ENCODE assay signal across 16 cellular contexts in genomic region chr10:23063387-23064287, GRCh38. TPM values are rescaled to one million over a fixed set of nuclear protein-coding genes. Genes with fewer than 3 reads are reported as not detected.
A peak's percentile ranks its signal among the peaks of the same experiment; 100 is the strongest.
DNase-seq lines count a peak whose midpoint lies in the region; ATAC-seq and TF ChIP-seq lines count a peak whose summit lies in the region.
"Had no signal": no experiment of that assay in that cellular context is flagged by ENCODE, and none has a peak within 500 bp of the region (broad histone marks: within the 10 kb centered on the region; RNA-seq: fewer than 3 reads in every experiment).

No MANE protein-coding gene starts in this region.

- DNase-seq in Ammon's horn (ENCODE audit: low spot score) (peak; percentile 21), adipocyte (ENCODE audit: low read depth) (no peak), psoas muscle (no peak), iPS-NIHi7 (ENCODE audit: extremely low spot score) (no peak), hepatic stellate cell (ENCODE audit: low spot score) (no peak), NCI-H1417 (lab: John Stamatoyannopoulos, UW) (no peak), activated T-cell treated with anti-CD3 and anti-CD28 coated beads for 4 hours (no peak)
- DNase-seq: activated CD4-positive, CD25-positive, alpha-beta regulatory T cell; activated naive CD8-positive, alpha-beta T cell treated with anti-CD3 and anti-CD28 coated beads for 36 hours; GF-D8; mesendoderm; NCI-H187 treated with DMSO at 0.1 percent for 48 hours; stimulated activated CD4-positive, alpha-beta T cell treated with anti-CD3 and anti-CD28 coated beads, Interleukin-4, amount 100 ng/mL, for 1 hour had no signal

- 24 to 45% (median 27%) methylated on average over 26 of the region's 26 CpGs for WGBS in psoas muscle, 3 donors

- H3K4me1 ChIP-seq in adipocyte (ENCODE audit: control insufficient read depth, insufficient read depth, low read length) (peaks cover 13% of the 10 kb centered on the region), iPS-15b (ENCODE audit: control insufficient read depth, insufficient read depth, low read length) (peaks cover 27% of the 10 kb centered on the region), psoas muscle (peaks cover 22% of the 10 kb centered on the region)

- no peak for ATAC-seq in psoas muscle
- ATAC-seq: Panc1 had no signal

- TF ChIP-seq CTCF in psoas muscle (IDR thresholded peaks at IDR 0.05): no peak

- peaks cover 5% of the 10 kb centered on the region for H3K27me3 ChIP-seq in adipocyte (replicated peaks; ENCODE audit: control insufficient read depth, insufficient read depth, low read length)
- peaks cover 4% of the 10 kb centered on the region for H3K27me3 ChIP-seq in iPS-15b (ENCODE audit: control insufficient read depth, insufficient read depth, low read length)
- no peaks in the 10 kb centered on the region for H3K27me3 ChIP-seq in psoas muscle (ENCODE audit: insufficient read depth in 3 of 3, low read length in 2 of 3)
- H3K27me3 ChIP-seq: upper lobe of left lung had no signal

- H3K9ac ChIP-seq in adipocyte (ENCODE audit: low read length): no peak overlapping the region
- H3K9ac ChIP-seq in iPS-15b (ENCODE audit: low read depth, low read length): no peak overlapping the region

- H3K27ac ChIP-seq in psoas muscle: no peak overlapping the region
- H3K27ac ChIP-seq: upper lobe of left lung had no signal

- H3K4me3 ChIP-seq in adipocyte (ENCODE audit: low read length) (peak overlapping the region; percentile 14), iPS-15b (ENCODE audit: low read depth, low read length) (peak overlapping the region; percentile 24), psoas muscle (peak overlapping the region; percentile 13)
- H3K4me3 ChIP-seq: upper lobe of left lung had no signal

- intact Hi-C loops in psoas muscle (cut with DNase I): loop anchor here in 1 of 2 donors (10.0 kb wide), 1 partner anchor 1059 kb away; the partner anchor contains the start of gene DNAJC1

- H3K36me3 ChIP-seq in adipocyte (ENCODE audit: control insufficient read depth, insufficient read depth, low read length, severe bottlenecking): no peaks in the 10 kb centered on the region
- H3K36me3 ChIP-seq in iPS-15b (ENCODE audit: control insufficient read depth, insufficient read depth, low read length): no peaks in the 10 kb centered on the region
- H3K36me3 ChIP-seq in psoas muscle (ENCODE audit: insufficient read depth in 1 of 2, low read depth in 1 of 2): no peaks in the 10 kb centered on the region
- H3K36me3 ChIP-seq: upper lobe of left lung had no signal

- H3K9me3 ChIP-seq in adipocyte (ENCODE audit: control insufficient read depth, low read length) (peaks cover 8% of the 10 kb centered on the region), iPS-15b (ENCODE audit: control insufficient read depth, insufficient read depth, low read length) (no peaks in the 10 kb centered on the region), psoas muscle (peaks cover 8% of the 10 kb centered on the region)

RNA-seq across cellular contexts. Expression of gene MSRB2, which starts 31.7 kb away (rescaled TPM):
- total RNA-seq in psoas muscle: 10 to 100 TPM; 34.3 to 69.7 (median 54.7) TPM
- 10 to 100 TPM; 19.4 to 29.5 (median 24.8) TPM for polyA plus RNA-seq in psoas muscle
